ENCODE assay signal across 11 cellular contexts in the genomic region with DNA sequence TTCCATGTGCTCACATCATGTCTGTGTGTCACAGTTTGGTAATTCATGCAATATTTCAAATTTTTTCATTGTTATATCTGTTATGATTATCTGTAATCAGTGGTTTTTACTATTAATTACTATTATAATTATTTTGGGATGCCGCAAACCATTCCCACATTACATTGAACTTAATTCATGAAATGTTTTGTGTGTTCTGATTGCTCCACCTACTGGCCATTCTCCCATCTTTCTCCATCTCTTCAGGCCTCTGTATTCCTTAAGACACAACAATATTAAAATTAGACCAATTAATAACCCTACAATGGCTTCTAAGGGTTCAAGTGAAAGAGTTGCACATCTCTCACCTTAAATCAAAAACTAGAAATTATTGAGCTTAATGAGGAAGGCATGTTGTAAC.
DNase-seq lines count a peak whose midpoint lies in the region; ATAC-seq and TF ChIP-seq lines count a peak whose summit lies in the region.
"Had no signal": no experiment of that assay in that cellular context is flagged by ENCODE, and none has a peak within 500 bp of the region (broad histone marks: within the 10 kb centered on the region; RNA-seq: fewer than 3 reads in every experiment).

No MANE protein-coding gene starts in this region.

- no peak for TF ChIP-seq POLR2A in breast epithelium (IDR thresholded peaks at IDR 0.05)
- TF ChIP-seq POLR2A in testis (IDR thresholded peaks at IDR 0.05), result no peak
- TF ChIP-seq POLR2A in GM18505 (IDR thresholded peaks at IDR 0.05; ENCODE audit: borderline replicate concordance, extremely low read depth, insufficient read depth, insufficient read length), result no peak

- peak; percentile 59 for DNase-seq in MCF 10A (ENCODE audit: unreplicated experiment)
- DNase-seq in breast epithelium (ENCODE audit: low spot score in 2 of 2), result no peak
- DNase-seq in RWPE1 (ENCODE audit: low spot score), result peak; percentile 4
- peak; percentile 47 for DNase-seq in glomerular endothelial cell (ENCODE audit: extremely low read depth, low read depth, low spot score)
- DNase-seq in testis, result peak; percentile 33
- no peak for DNase-seq in NCI-H446 (lab: John Stamatoyannopoulos, UW)
- DNase-seq in HuH-7 (ENCODE audit: low spot score), result no peak
- DNase-seq: activated gamma-delta T cell treated with Interleukin-2 at 50 U/mL for 16 hours; CD8-positive, alpha-beta memory T cell had no signal

- no peak overlapping the region for H3K27ac Mint-ChIP-seq in MCF 10A (ENCODE audit: low read depth, unreplicated experiment)
- H3K27ac Mint-ChIP-seq: CD8-positive, alpha-beta memory T cell had no signal

- H3K27me3 Mint-ChIP-seq in MCF 10A (ENCODE audit: insufficient read depth, unreplicated experiment), result no peaks in the 10 kb centered on the region
- H3K27me3 Mint-ChIP-seq: CD8-positive, alpha-beta memory T cell had no signal

- H3K27ac ChIP-seq in breast epithelium (no peak overlapping the region), RWPE1 (no peak overlapping the region), testis (no peak overlapping the region)

- no TSS peak for BruUV-seq in MCF 10A (replicated peaks; lab: Mats Ljungman, UMichigan)

- POLR2A ChIA-PET in MCF 10A (lab: Yijun Ruan, JAX) (interaction anchor here (0.7 kb wide), 1 partner anchor 785 kb away, joined by 3 read pairs; no protein-coding TSS in a partner anchor), RWPE1 (lab: Yijun Ruan, JAX; ENCODE audit: low non-redundant PET) (no interaction called here)

- 53 to 69% methylated on average over 1 of the region's 1 CpG for WGBS in testis, 2 donors

- H3K4me3 ChIP-seq in breast epithelium (no peak overlapping the region), testis (no peak overlapping the region)

- no peaks in the 10 kb centered on the region for H3K4me1 ChIP-seq in breast epithelium
- no peaks in the 10 kb centered on the region for H3K4me1 ChIP-seq in testis

- H3K4me1 Mint-ChIP-seq in MCF 10A (ENCODE audit: insufficient read depth, unreplicated experiment), result no peaks in the 10 kb centered on the region
- H3K4me1 Mint-ChIP-seq: CD8-positive, alpha-beta memory T cell had no signal

- no peak for ATAC-seq in GM18505 (IDR thresholded peaks at IDR 0.05; ENCODE audit: unreplicated experiment)
- ATAC-seq: left lobe of liver had no signal

- H3K27me3 ChIP-seq in breast epithelium, result no peaks in the 10 kb centered on the region
- no peaks in the 10 kb centered on the region for H3K27me3 ChIP-seq in testis

- no peak overlapping the region for H3K4me3 Mint-ChIP-seq in MCF 10A (ENCODE audit: unreplicated experiment)
- H3K4me3 Mint-ChIP-seq: CD8-positive, alpha-beta memory T cell had no signal

- TF ChIP-seq CTCF in MCF 10A (IDR thresholded peaks at IDR 0.05; ENCODE audit: unreplicated experiment), result peak; percentile 62
- TF ChIP-seq CTCF in breast epithelium (IDR thresholded peaks at IDR 0.05), result peak in 1 of 3 donors; percentile 16
- TF ChIP-seq CTCF in RWPE1 (conservative IDR thresholded peaks at IDR 0.05; ENCODE audit: low read depth), result peak; percentile 20; the same call in 1 of the 2 replicates
- peak in 1 of 3 experiments; percentile 35 for TF ChIP-seq CTCF in testis (IDR thresholded peaks at IDR 0.05)

- intact Hi-C loops in MCF 10A (cut with micrococcal nuclease), result loop anchor here (1.0 kb wide), 6 partner anchors 269 to 1518 kb away; no protein-coding TSS in a partner anchor
- intact Hi-C loops in breast epithelium (cut with DNase I; ENCODE audit: low total_unique reads), result no loop called here
- intact Hi-C loops in testis (cut with DNase I; ENCODE audit: low total_unique reads), result no loop called here

- CTCF ChIA-PET in MCF 10A (lab: Yijun Ruan, JAX) (interaction anchor here (0.6 to 2.2 kb wide), 20 partner anchors 9 to 1591 kb away, joined by 3 to 12 read pairs (median 4); no protein-coding TSS in a partner anchor), RWPE1 (lab: Yijun Ruan, JAX) (interaction anchor here (0.6 kb wide), 2 partner anchors 35 to 449 kb away, joined by 4 to 5 read pairs; no protein-coding TSS in a partner anchor)

- H3K36me3 ChIP-seq in breast epithelium (no peaks in the 10 kb centered on the region), testis (ENCODE audit: low read depth, missing control alignments) (no peaks in the 10 kb centered on the region)

- no peaks in the 10 kb centered on the region for H3K36me3 Mint-ChIP-seq in MCF 10A (ENCODE audit: insufficient read depth, unreplicated experiment)
- H3K36me3 Mint-ChIP-seq: CD8-positive, alpha-beta memory T cell had no signal

- H3K9me3 Mint-ChIP-seq in MCF 10A (ENCODE audit: unreplicated experiment), result no peaks in the 10 kb centered on the region

- no peaks in the 10 kb centered on the region for H3K9me3 ChIP-seq in breast epithelium
- H3K9me3 ChIP-seq in testis, result no peaks in the 10 kb centered on the region

Comparison
In these comparisons a context has a peak if more than half of its experiments do, and no peak if none do; other contexts are left out.
1. DNase-seq: peak in MCF 10A (single experiment), RWPE1 (single experiment), glomerular endothelial cell (single experiment) and testis (single experiment); none in breast epithelium (0 of 2), NCI-H446 (0 of 2) and HuH-7 (single experiment).